In the genomic region with DNA sequence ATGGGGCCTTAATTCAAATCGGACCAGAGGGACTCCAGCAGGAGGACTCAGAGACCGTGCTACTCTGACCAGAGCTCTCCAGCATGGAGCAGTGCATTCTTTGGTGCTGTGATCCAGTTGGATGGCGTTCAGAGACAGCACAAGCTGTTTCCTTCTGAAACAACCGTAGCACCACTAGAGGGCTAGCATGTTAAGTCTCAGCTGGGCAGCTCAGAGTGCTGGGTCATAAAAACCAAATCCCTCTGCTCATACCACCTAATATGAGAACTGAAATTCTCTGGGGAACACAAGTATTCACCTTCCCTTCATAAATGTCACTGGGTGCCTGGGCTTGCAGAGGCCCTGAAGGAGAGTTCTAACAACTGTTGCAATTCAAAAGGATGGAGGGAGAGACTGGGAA, we compare ENCODE assay signal across 17 cellular contexts.
DNase-seq lines count a peak whose midpoint lies in the region; ATAC-seq and TF ChIP-seq lines count a peak whose summit lies in the region.
"Had no signal": no experiment of that assay in that cellular context is flagged by ENCODE, and none has a peak within 500 bp of the region (broad histone marks: within the 10 kb centered on the region; RNA-seq: fewer than 3 reads in every experiment).

No MANE protein-coding gene starts in this region.

- no peak overlapping the region for H3K4me3 Mint-ChIP-seq in activated CD8-positive, alpha-beta T cell treated with anti-CD3 and anti-CD28 coated beads, Interleukin-2, amount 10 ng/mL, durations not matched to agents 7 days and 5 days
- H3K4me3 Mint-ChIP-seq in activated CD8-positive, alpha-beta T cell treated with anti-CD3 and anti-CD28 coated beads for 36 hours = no peak overlapping the region
- H3K4me3 Mint-ChIP-seq in stimulated activated naive B cell treated with anti-CD40 and anti-IgM and Interleukin-4, amounts not matched to agents 10 μg/mL and 1 μg/mL and 100 μg/mL, for 72 hours = no peak overlapping the region
- H3K4me3 Mint-ChIP-seq in activated T-cell treated with anti-CD3 and anti-CD28 coated beads, Interleukin-2, amount 50 U/mL, for 24 hours = no peak overlapping the region
- H3K4me3 Mint-ChIP-seq: nephron; T-helper 1 cell treated with Interleukin-12 subunit alpha and Interleukin-12 subunit beta and Interleukin-4 antibody, amounts not matched to agents 30 μg/mL and 1 μg/mL, for 36 hours had no signal

- no peak overlapping the region for H3K9ac ChIP-seq in PC-3 (ENCODE audit: low read length)

- intact Hi-C loops in activated CD8-positive, alpha-beta T cell treated with anti-CD3 and anti-CD28 coated beads for 36 hours (cut with micrococcal nuclease) = no loop called here
- intact Hi-C loops in PC-3 (cut with micrococcal nuclease) = no loop called here

- H3K36me3 Mint-ChIP-seq in activated CD8-positive, alpha-beta T cell treated with anti-CD3 and anti-CD28 coated beads, Interleukin-2, amount 10 ng/mL, durations not matched to agents 7 days and 5 days (ENCODE audit: low read depth) = peaks cover 43% of the 10 kb centered on the region
- H3K36me3 Mint-ChIP-seq in activated CD8-positive, alpha-beta T cell treated with anti-CD3 and anti-CD28 coated beads for 36 hours (ENCODE audit: low read depth) = peaks cover 35% of the 10 kb centered on the region
- H3K36me3 Mint-ChIP-seq in stimulated activated naive B cell treated with anti-CD40 and anti-IgM and Interleukin-4, amounts not matched to agents 10 μg/mL and 1 μg/mL and 100 μg/mL, for 72 hours = peaks cover 57 to 68% of the 10 kb centered on the region in 2 donors
- H3K36me3 Mint-ChIP-seq in activated T-cell treated with anti-CD3 and anti-CD28 coated beads, Interleukin-2, amount 50 U/mL, for 24 hours (ENCODE audit: low read depth) = peaks cover 97% of the 10 kb centered on the region

- H3K27me3 Mint-ChIP-seq in activated CD8-positive, alpha-beta T cell treated with anti-CD3 and anti-CD28 coated beads, Interleukin-2, amount 10 ng/mL, durations not matched to agents 7 days and 5 days (ENCODE audit: low read depth) = no peaks in the 10 kb centered on the region
- H3K27me3 Mint-ChIP-seq in activated CD8-positive, alpha-beta T cell treated with anti-CD3 and anti-CD28 coated beads for 36 hours = no peaks in the 10 kb centered on the region
- no peaks in the 10 kb centered on the region for H3K27me3 Mint-ChIP-seq in stimulated activated naive B cell treated with anti-CD40 and anti-IgM and Interleukin-4, amounts not matched to agents 10 μg/mL and 1 μg/mL and 100 μg/mL, for 72 hours
- H3K27me3 Mint-ChIP-seq in activated T-cell treated with anti-CD3 and anti-CD28 coated beads, Interleukin-2, amount 50 U/mL, for 24 hours = no peaks in the 10 kb centered on the region

- H3K27me3 ChIP-seq in PC-3 (ENCODE audit: low read length) = no peaks in the 10 kb centered on the region
- H3K27me3 ChIP-seq: spleen, upper lobe of left lung had no signal

- CTCF ChIA-PET in activated CD8-positive, alpha-beta T cell treated with anti-CD3 and anti-CD28 coated beads, Interleukin-2, amount 10 ng/mL, durations not matched to agents 7 days and 5 days (lab: Charles Lee) = no interaction called here
- CTCF ChIA-PET in activated CD8-positive, alpha-beta T cell treated with anti-CD3 and anti-CD28 coated beads for 36 hours (lab: Charles Lee) = no interaction called here
- CTCF ChIA-PET in PC-3 (lab: Charles Lee) = no interaction called here

- no peak overlapping the region for H3K27ac Mint-ChIP-seq in activated CD8-positive, alpha-beta T cell treated with anti-CD3 and anti-CD28 coated beads, Interleukin-2, amount 10 ng/mL, durations not matched to agents 7 days and 5 days
- no peak overlapping the region for H3K27ac Mint-ChIP-seq in activated CD8-positive, alpha-beta T cell treated with anti-CD3 and anti-CD28 coated beads for 36 hours
- H3K27ac Mint-ChIP-seq in stimulated activated naive B cell treated with anti-CD40 and anti-IgM and Interleukin-4, amounts not matched to agents 10 μg/mL and 1 μg/mL and 100 μg/mL, for 72 hours = no peak overlapping the region
- no peak overlapping the region for H3K27ac Mint-ChIP-seq in activated T-cell treated with anti-CD3 and anti-CD28 coated beads, Interleukin-2, amount 50 U/mL, for 24 hours
- H3K27ac Mint-ChIP-seq: nephron; T-helper 1 cell treated with Interleukin-12 subunit alpha and Interleukin-12 subunit beta and Interleukin-4 antibody, amounts not matched to agents 30 μg/mL and 1 μg/mL, for 36 hours had no signal

- H3K79me2 ChIP-seq in PC-3 (ENCODE audit: low read length) = no peaks in the 10 kb centered on the region

- no peak overlapping the region for H3K4me2 ChIP-seq in PC-3 (ENCODE audit: low read length)

- H3K9me2 ChIP-seq in PC-3 (replicated peaks; ENCODE audit: low read length) = no peaks in the 10 kb centered on the region

- POLR2A ChIA-PET in activated CD8-positive, alpha-beta T cell treated with anti-CD3 and anti-CD28 coated beads, Interleukin-2, amount 10 ng/mL, durations not matched to agents 7 days and 5 days (lab: Charles Lee) = no interaction called here
- POLR2A ChIA-PET in activated CD8-positive, alpha-beta T cell treated with anti-CD3 and anti-CD28 coated beads for 36 hours (lab: Charles Lee) = no interaction called here
- POLR2A ChIA-PET in PC-3 (lab: Charles Lee; ENCODE audit: unreplicated experiment) = no interaction called here

- H4K20me1 ChIP-seq in PC-3 (ENCODE audit: low read length) = no peaks in the 10 kb centered on the region

- H3K4me3 ChIP-seq in PC-3 (ENCODE audit: low read length) = no peak overlapping the region
- no peak overlapping the region for H3K4me3 ChIP-seq in fibroblast of mammary gland (ENCODE audit: control insufficient read depth, low read depth, low read length)
- H3K4me3 ChIP-seq: spleen, upper lobe of left lung had no signal

- H3K9me3 ChIP-seq in PC-3 (ENCODE audit: low read length) = no peaks in the 10 kb centered on the region
- H3K9me3 ChIP-seq: spleen, upper lobe of left lung had no signal

- H3K4me1 ChIP-seq in PC-3 (ENCODE audit: insufficient read depth, low read length) = peaks cover 10% of the 10 kb centered on the region
- H3K4me1 ChIP-seq: spleen, upper lobe of left lung had no signal

- H3K27ac ChIP-seq in PC-3 (ENCODE audit: low read length) = no peak overlapping the region
- H3K27ac ChIP-seq: spleen, upper lobe of left lung had no signal

- H3F3A ChIP-seq in PC-3 (ENCODE audit: low read length, unreplicated experiment) = no peaks in the 10 kb centered on the region

- BruUV-seq in PC-3 (replicated peaks; lab: Mats Ljungman, UMichigan) = no TSS peak

- DNase-seq in activated CD8-positive, alpha-beta T cell treated with anti-CD3 and anti-CD28 coated beads, Interleukin-2, amount 10 ng/mL, durations not matched to agents 7 days and 5 days = no peak
- no peak for DNase-seq in activated CD8-positive, alpha-beta T cell treated with anti-CD3 and anti-CD28 coated beads for 36 hours
- DNase-seq in PC-3 (no peak), fibroblast of mammary gland (ENCODE audit: low read depth) (no peak), KBM-7 (no peak)
- no peak for DNase-seq in stimulated activated naive B cell treated with anti-CD40 and anti-IgM and Interleukin-4, amounts not matched to agents 10 μg/mL and 1 μg/mL and 100 μg/mL, for 72 hours
- no peak for DNase-seq in activated T-cell treated with anti-CD3 and anti-CD28 coated beads, Interleukin-2, amount 50 U/mL, for 24 hours
- DNase-seq: ACHN; activated naive CD4-positive, alpha-beta T cell; cerebellar nuclear complex; DMS79; NCI-H2029; spleen; upper lobe of left lung had no signal

- TF ChIP-seq CTCF in activated CD8-positive, alpha-beta T cell treated with anti-CD3 and anti-CD28 coated beads for 36 hours (IDR thresholded peaks at IDR 0.05) = no peak
- peak; percentile 55 for TF ChIP-seq CTCF in PC-3 (conservative IDR thresholded peaks at IDR 0.05; ENCODE audit: low read depth, low read length)
- peak; percentile 8 for TF ChIP-seq CTCF in fibroblast of mammary gland (conservative IDR thresholded peaks at IDR 0.05; ENCODE audit: control insufficient read depth, insufficient read depth, low read depth, low read length)

- peaks cover 31% of the 10 kb centered on the region; the same call in 1 of the 2 replicates for H3K36me3 ChIP-seq in PC-3 (ENCODE audit: low read depth, low read length)

- no peaks in the 10 kb centered on the region for H3K9me3 Mint-ChIP-seq in activated CD8-positive, alpha-beta T cell treated with anti-CD3 and anti-CD28 coated beads, Interleukin-2, amount 10 ng/mL, durations not matched to agents 7 days and 5 days (ENCODE audit: insufficient read depth)
- H3K9me3 Mint-ChIP-seq in activated CD8-positive, alpha-beta T cell treated with anti-CD3 and anti-CD28 coated beads for 36 hours = no peaks in the 10 kb centered on the region
- no peaks in the 10 kb centered on the region for H3K9me3 Mint-ChIP-seq in stimulated activated naive B cell treated with anti-CD40 and anti-IgM and Interleukin-4, amounts not matched to agents 10 μg/mL and 1 μg/mL and 100 μg/mL, for 72 hours
- H3K9me3 Mint-ChIP-seq in activated T-cell treated with anti-CD3 and anti-CD28 coated beads, Interleukin-2, amount 50 U/mL, for 24 hours = no peaks in the 10 kb centered on the region
- H3K9me3 Mint-ChIP-seq: nephron; T-helper 1 cell treated with Interleukin-12 subunit alpha and Interleukin-12 subunit beta and Interleukin-4 antibody, amounts not matched to agents 30 μg/mL and 1 μg/mL, for 36 hours had no signal

- in situ Hi-C loops in KBM-7 (cut with MboI; ENCODE audit: low pct_unique_long_range_greater_than_20kb, low sequenced_read_pairs) = no loop called here

- no peak overlapping the region for H2AFZ ChIP-seq in PC-3 (ENCODE audit: low read length)

- peaks cover 11% of the 10 kb centered on the region for H3K4me1 Mint-ChIP-seq in activated CD8-positive, alpha-beta T cell treated with anti-CD3 and anti-CD28 coated beads, Interleukin-2, amount 10 ng/mL, durations not matched to agents 7 days and 5 days (ENCODE audit: low read depth)
- peaks cover 3% of the 10 kb centered on the region for H3K4me1 Mint-ChIP-seq in activated CD8-positive, alpha-beta T cell treated with anti-CD3 and anti-CD28 coated beads for 36 hours (ENCODE audit: low read depth)
- peaks cover 4 to 8% of the 10 kb centered on the region in 2 donors for H3K4me1 Mint-ChIP-seq in stimulated activated naive B cell treated with anti-CD40 and anti-IgM and Interleukin-4, amounts not matched to agents 10 μg/mL and 1 μg/mL and 100 μg/mL, for 72 hours
- peaks cover 11% of the 10 kb centered on the region for H3K4me1 Mint-ChIP-seq in activated T-cell treated with anti-CD3 and anti-CD28 coated beads, Interleukin-2, amount 50 U/mL, for 24 hours (ENCODE audit: low read depth)
- H3K4me1 Mint-ChIP-seq: nephron had no signal

- ATAC-seq in activated CD8-positive, alpha-beta T cell treated with anti-CD3 and anti-CD28 coated beads, Interleukin-2, amount 10 ng/mL, durations not matched to agents 7 days and 5 days = peak; percentile 19
- ATAC-seq in activated CD8-positive, alpha-beta T cell treated with anti-CD3 and anti-CD28 coated beads for 36 hours = no peak
- ATAC-seq in PC-3 = peak; percentile 40; the same call in 1 of the 2 replicates
- peak; percentile 92 to 93 for ATAC-seq in stimulated activated naive B cell treated with anti-CD40 and anti-IgM and Interleukin-4, amounts not matched to agents 10 μg/mL and 1 μg/mL and 100 μg/mL, for 72 hours (replicated peaks)
- no peak for ATAC-seq in HG03280 (IDR thresholded peaks at IDR 0.05; ENCODE audit: unreplicated experiment)

Comparison
In these comparisons a context has a peak if more than half of its experiments do, and no peak if none do; other contexts are left out.
1. ATAC-seq: peak in activated CD8-positive, alpha-beta T cell treated with anti-CD3 and anti-CD28 coated beads, Interleukin-2, amount 10 ng/mL, durations not matched to agents 7 days and 5 days (single experiment), PC-3 (single experiment) and stimulated activated naive B cell treated with anti-CD40 and anti-IgM and Interleukin-4, amounts not matched to agents 10 μg/mL and 1 μg/mL and 100 μg/mL, for 72 hours (2 of 2); none in activated CD8-positive, alpha-beta T cell treated with anti-CD3 and anti-CD28 coated beads for 36 hours (single experiment) and HG03280 (single experiment).